9 cellular contexts compared by ENCODE assay signal in genomic region chr15:45393851-45394250, GRCh38. TPM values are rescaled to one million over a fixed set of nuclear protein-coding genes. Genes with fewer than 3 reads are reported as not detected.
A peak's percentile ranks its signal among the peaks of the same experiment; 100 is the strongest.
DNase-seq lines count a peak whose midpoint lies in the region; ATAC-seq, FAIRE-seq and TF ChIP-seq lines count a peak whose summit lies in the region.
"Had no signal": no experiment of that assay in that cellular context is flagged by ENCODE, and none has a peak within 500 bp of the region (broad histone marks: within the 10 kb centered on the region; RNA-seq: fewer than 3 reads in every experiment).

No MANE protein-coding gene starts in this region.

- no peak overlapping the region for H3K4me3 ChIP-seq in bronchial epithelial cell (ENCODE audit: low read depth, low read length)
- H3K4me3 ChIP-seq: upper lobe of left lung had no signal

- DNase-seq in M059J (ENCODE audit: low read depth) (peak; percentile 19), bronchial epithelial cell (ENCODE audit: low read depth) (peak; percentile 44), mucosa of gallbladder (ENCODE audit: low spot score) (peak; percentile 25), DMS114 treated with DMSO at 0.1 percent for 48 hours (lab: John Stamatoyannopoulos, UW; ENCODE audit: unreplicated experiment) (no peak)
- DNase-seq: left cardiac atrium, upper lobe of left lung had no signal

- no peak for ATAC-seq in GM21515 (IDR thresholded peaks at IDR 0.05; ENCODE audit: unreplicated experiment)
- ATAC-seq in GM21528 (IDR thresholded peaks at IDR 0.05; ENCODE audit: low FRiP score, unreplicated experiment): no peak

- no peaks in the 10 kb centered on the region for H3K27me3 ChIP-seq in bronchial epithelial cell (ENCODE audit: control insufficient read depth, insufficient read depth, low read length)
- H3K27me3 ChIP-seq: upper lobe of left lung had no signal

- H3K36me3 ChIP-seq in bronchial epithelial cell (ENCODE audit: control insufficient read depth, insufficient read depth, low read length): no peaks in the 10 kb centered on the region
- H3K36me3 ChIP-seq: upper lobe of left lung had no signal

- no peak for FAIRE-seq in bronchial epithelial cell (lab: Jason Lieb, UNC)

- TF ChIP-seq CTCF in GM12872 (IDR thresholded peaks at IDR 0.05; ENCODE audit: insufficient read depth, low read depth, low read length): peak; percentile 43; the same call in 2 of the 3 replicates
- TF ChIP-seq CTCF in bronchial epithelial cell (IDR thresholded peaks at IDR 0.05; ENCODE audit: insufficient read depth, low read length, severe bottlenecking): peak; percentile 34

RNA-seq across cellular contexts. Expression of gene GATM, which starts 15.5 kb away (rescaled TPM):
- 1.1 and 1.5 TPM in 2 replicates for total RNA-seq in M059J (2014; rRNA removed; shearing (Covaris generic))
- total RNA-seq in bronchial epithelial cell (1.0 and 1.3 TPM in 2 replicates), mucosa of gallbladder (136 TPM)

Comparison
In these comparisons a context has a peak if more than half of its experiments do, and no peak if none do; other contexts are left out.
1. RNA of gene GATM, which starts 15.5 kb away (total RNA-seq): 136 TPM in mucosa of gallbladder (single experiment); 1.1 to 1.5 TPM in M059J and 1.0 to 1.3 TPM in bronchial epithelial cell; every median in the first group is over 10 times any median in the second.